Comparison of ENCODE assay signal across 25 cellular contexts in the genomic region with DNA sequence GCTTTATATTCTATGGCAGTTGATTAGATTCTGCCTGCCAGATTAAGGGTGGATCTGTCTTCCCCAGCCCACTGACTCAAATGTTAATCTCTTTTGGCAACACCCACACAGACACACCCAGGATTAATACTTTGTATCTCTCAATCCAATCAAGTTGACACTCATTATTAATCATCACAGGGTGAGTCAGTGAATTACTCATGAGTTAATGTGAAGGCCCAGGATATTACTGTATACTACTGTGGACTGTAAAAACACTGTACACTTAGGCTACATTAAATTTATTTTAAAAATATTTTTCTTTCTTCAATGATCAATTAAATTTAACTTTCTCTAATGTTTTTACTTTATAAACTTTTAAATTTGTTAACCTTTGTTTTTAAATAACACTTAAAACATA.
"Had no signal": no experiment of that assay in that cellular context is flagged by ENCODE, and none has a peak within 500 bp of the region (broad histone marks: within the 10 kb centered on the region; RNA-seq: fewer than 3 reads in every experiment).

No MANE protein-coding gene starts in this region.

- H3K9me3 Mint-ChIP-seq: activated CD4-positive, alpha-beta memory T cell treated with anti-CD3 and anti-CD28 coated beads, Interleukin-2, amount 10 ng/mL, durations not matched to agents 7 days and 5 days; activated T-cell treated with anti-CD3 and anti-CD28 coated beads, Interleukin-2, amount 50 U/mL, for 24 hours; nephron progenitor cell; T-cell had no signal

- H3K4me1 ChIP-seq: esophagus squamous epithelium, lower lobe of right lung, prostate gland, suprapubic skin had no signal

- H3K36me3 Mint-ChIP-seq: mesothelial cell of epicardium, T-cell had no signal

- H3K27me3 ChIP-seq: cardiac muscle cell, esophagus squamous epithelium, suprapubic skin had no signal

- H3K4me1 Mint-ChIP-seq: activated CD4-positive, alpha-beta memory T cell treated with anti-CD3 and anti-CD28 coated beads, Interleukin-2, amount 10 ng/mL, durations not matched to agents 7 days and 5 days; activated CD4-positive, alpha-beta T cell treated with anti-CD3 and anti-CD28 coated beads for 36 hours; mesothelial cell of epicardium; nephron progenitor cell; T-cell had no signal

- H3K27me3 Mint-ChIP-seq: activated CD4-positive, alpha-beta memory T cell treated with anti-CD3 and anti-CD28 coated beads, Interleukin-2, amount 10 ng/mL, durations not matched to agents 7 days and 5 days; activated CD4-positive, alpha-beta T cell treated with anti-CD3 and anti-CD28 coated beads for 36 hours had no signal

- H3K27ac ChIP-seq: cardiac muscle cell, esophagus squamous epithelium, lower lobe of right lung, prostate gland, skin epidermis, suprapubic skin, VCaP had no signal

- H3K27ac Mint-ChIP-seq: activated CD4-positive, alpha-beta memory T cell treated with anti-CD3 and anti-CD28 coated beads, Interleukin-2, amount 10 ng/mL, durations not matched to agents 7 days and 5 days; activated CD4-positive, alpha-beta T cell treated with anti-CD3 and anti-CD28 coated beads for 36 hours; activated T-cell treated with anti-CD3 and anti-CD28 coated beads, Interleukin-2, amount 50 U/mL, for 24 hours; mesothelial cell of epicardium; nephron progenitor cell; T-cell had no signal

- H3K4me3 Mint-ChIP-seq: activated CD4-positive, alpha-beta memory T cell treated with anti-CD3 and anti-CD28 coated beads, Interleukin-2, amount 10 ng/mL, durations not matched to agents 7 days and 5 days; activated CD4-positive, alpha-beta T cell treated with anti-CD3 and anti-CD28 coated beads for 36 hours; activated T-cell treated with anti-CD3 and anti-CD28 coated beads, Interleukin-2, amount 50 U/mL, for 24 hours; mesothelial cell of epicardium; nephron progenitor cell; T-cell had no signal

- DNase-seq: activated CD4-positive, alpha-beta memory T cell treated with anti-CD3 and anti-CD28 coated beads, Interleukin-2, amount 10 ng/mL, durations not matched to agents 7 days and 5 days; activated CD4-positive, alpha-beta T cell treated with anti-CD3 and anti-CD28 coated beads for 36 hours; activated effector memory CD4-positive, alpha-beta T cell treated with Interleukin-2 at 50 U/mL for 16 hours; activated naive CD4-positive, alpha-beta T cell treated with anti-CD3 and anti-CD28 coated beads, Interleukin-2, amount 50 U/mL, for 16 hours; activated T-cell treated with anti-CD3 and anti-CD28 coated beads, Interleukin-2, amount 50 U/mL, for 24 hours; esophagus squamous epithelium; foreskin melanocyte; head of caudate nucleus; left colon; lower lobe of right lung; nephron progenitor cell; occipital lobe; right cardiac atrium; stimulated activated CD4-positive, alpha-beta T cell treated with anti-CD3 and anti-CD28 coated beads, Interleukin-4, amount 100 ng/mL, for 4 hours; stimulated activated CD8-positive, alpha-beta memory T cell treated with anti-CD3 and anti-CD28 coated beads, Interleukin-4, amount 100 ng/mL, for 48 hours; stimulated activated naive CD4-positive, alpha-beta T cell treated with Interleukin-2 at 50 U/mL for 16 hours; T-cell; T-helper 9 cell; trophoblast cell had no signal

- ATAC-seq: activated CD4-positive, alpha-beta T cell treated with anti-CD3 and anti-CD28 coated beads for 36 hours; left colon; lower lobe of right lung; right cardiac atrium; T-cell had no signal
